ENCODE assay signal across 10 cellular contexts in genomic region chr12:93060071-93060665, GRCh38.
DNase-seq lines count a peak whose midpoint lies in the region; ATAC-seq and TF ChIP-seq lines count a peak whose summit lies in the region.
"Had no signal": no experiment of that assay in that cellular context is flagged by ENCODE, and none has a peak within 500 bp of the region (broad histone marks: within the 10 kb centered on the region; RNA-seq: fewer than 3 reads in every experiment).

No MANE protein-coding gene starts in this region.

- 80% methylated on average over 3 of the region's 3 CpGs for whole genome bisulfite sequencing in prostate gland

- ATAC-seq in activated T-cell treated with anti-CD3 and anti-CD28 coated beads, Interleukin-2, amount 50 U/mL, for 4 hours: peak; percentile 57 to 74
- ATAC-seq in HG02798 (IDR thresholded peaks at IDR 0.05; ENCODE audit: poor library complexity, unreplicated experiment): peak; percentile 98
- ATAC-seq in stimulated activated naive B cell treated with anti-CD40 and anti-IgM and Interleukin-4, amounts not matched to agents 10 μg/mL and 1 μg/mL and 100 μg/mL, for 72 hours (replicated peaks): peak; percentile 98 to 99

- H3K4me3 Mint-ChIP-seq in activated T-cell treated with anti-CD3 and anti-CD28 coated beads, Interleukin-2, amount 50 U/mL, for 4 hours: no peak overlapping the region
- no peak overlapping the region for H3K4me3 Mint-ChIP-seq in stimulated activated naive B cell treated with anti-CD40 and anti-IgM and Interleukin-4, amounts not matched to agents 10 μg/mL and 1 μg/mL and 100 μg/mL, for 72 hours
- H3K4me3 Mint-ChIP-seq: GM23338 had no signal

- intact Hi-C loops in prostate gland (cut with DNase I) (no loop called here), posterior vena cava (cut with DNase I) (no loop called here)

- H3K36me3 Mint-ChIP-seq in activated T-cell treated with anti-CD3 and anti-CD28 coated beads, Interleukin-2, amount 50 U/mL, for 4 hours (ENCODE audit: insufficient read depth): no peaks in the 10 kb centered on the region
- no peaks in the 10 kb centered on the region for H3K36me3 Mint-ChIP-seq in stimulated activated naive B cell treated with anti-CD40 and anti-IgM and Interleukin-4, amounts not matched to agents 10 μg/mL and 1 μg/mL and 100 μg/mL, for 72 hours

- no peaks in the 10 kb centered on the region for H3K9me3 Mint-ChIP-seq in activated T-cell treated with anti-CD3 and anti-CD28 coated beads, Interleukin-2, amount 50 U/mL, for 4 hours
- no peaks in the 10 kb centered on the region for H3K9me3 Mint-ChIP-seq in stimulated activated naive B cell treated with anti-CD40 and anti-IgM and Interleukin-4, amounts not matched to agents 10 μg/mL and 1 μg/mL and 100 μg/mL, for 72 hours
- H3K9me3 Mint-ChIP-seq: GM23338 had no signal

- H3K27me3 ChIP-seq in prostate gland (replicated peaks; ENCODE audit: insufficient read depth): no peaks in the 10 kb centered on the region

- no peak for TF ChIP-seq POLR2A in prostate gland (IDR thresholded peaks at IDR 0.05)

- DNase-seq in activated T-cell treated with anti-CD3 and anti-CD28 coated beads, Interleukin-2, amount 50 U/mL, for 4 hours: no peak
- no peak for DNase-seq in activated T-cell treated with anti-CD3 and anti-CD28 coated beads, Interleukin-2, amount 50 U/mL, for 48 hours
- DNase-seq in NAMALWA (ENCODE audit: low spot score) (peak; percentile 62), NCI-H510A treated with DMSO at 0.1 percent for 48 hours (lab: John Stamatoyannopoulos, UW) (no peak), prostate gland (ENCODE audit: low spot score) (no peak), posterior vena cava (ENCODE audit: low spot score) (no peak)
- no peak for DNase-seq in stimulated activated naive B cell treated with anti-CD40 and anti-IgM and Interleukin-4, amounts not matched to agents 10 μg/mL and 1 μg/mL and 100 μg/mL, for 72 hours
- DNase-seq: NCI-H524 treated with DMSO at 0.1 percent for 48 hours had no signal

- no peaks in the 10 kb centered on the region for H3K9me3 ChIP-seq in prostate gland

- H3K4me1 Mint-ChIP-seq in activated T-cell treated with anti-CD3 and anti-CD28 coated beads, Interleukin-2, amount 50 U/mL, for 4 hours (ENCODE audit: low read depth): peaks cover 5% of the 10 kb centered on the region
- H3K4me1 Mint-ChIP-seq in stimulated activated naive B cell treated with anti-CD40 and anti-IgM and Interleukin-4, amounts not matched to agents 10 μg/mL and 1 μg/mL and 100 μg/mL, for 72 hours: peaks cover 19 to 23% of the 10 kb centered on the region in 2 donors

- H3K27ac Mint-ChIP-seq in stimulated activated naive B cell treated with anti-CD40 and anti-IgM and Interleukin-4, amounts not matched to agents 10 μg/mL and 1 μg/mL and 100 μg/mL, for 72 hours: no peak overlapping the region
- H3K27ac Mint-ChIP-seq: GM23338 had no signal

- no peaks in the 10 kb centered on the region for H3K36me3 ChIP-seq in prostate gland

- no peak for TF ChIP-seq CTCF in prostate gland (IDR thresholded peaks at IDR 0.05)

- H3K27me3 Mint-ChIP-seq in activated T-cell treated with anti-CD3 and anti-CD28 coated beads, Interleukin-2, amount 50 U/mL, for 4 hours (ENCODE audit: low read depth): peaks cover 18% of the 10 kb centered on the region
- H3K27me3 Mint-ChIP-seq in stimulated activated naive B cell treated with anti-CD40 and anti-IgM and Interleukin-4, amounts not matched to agents 10 μg/mL and 1 μg/mL and 100 μg/mL, for 72 hours: peaks cover 22 to 29% of the 10 kb centered on the region in 2 donors

- H3K4me1 ChIP-seq in prostate gland (replicated peaks): no peaks in the 10 kb centered on the region

- no peak overlapping the region for H3K27ac ChIP-seq in prostate gland

- H3K4me3 ChIP-seq in prostate gland: no peak overlapping the region
- H3K4me3 ChIP-seq: GM23338 had no signal
